Comparison of ENCODE assay signal across 1 cellular context in the genomic region with DNA sequence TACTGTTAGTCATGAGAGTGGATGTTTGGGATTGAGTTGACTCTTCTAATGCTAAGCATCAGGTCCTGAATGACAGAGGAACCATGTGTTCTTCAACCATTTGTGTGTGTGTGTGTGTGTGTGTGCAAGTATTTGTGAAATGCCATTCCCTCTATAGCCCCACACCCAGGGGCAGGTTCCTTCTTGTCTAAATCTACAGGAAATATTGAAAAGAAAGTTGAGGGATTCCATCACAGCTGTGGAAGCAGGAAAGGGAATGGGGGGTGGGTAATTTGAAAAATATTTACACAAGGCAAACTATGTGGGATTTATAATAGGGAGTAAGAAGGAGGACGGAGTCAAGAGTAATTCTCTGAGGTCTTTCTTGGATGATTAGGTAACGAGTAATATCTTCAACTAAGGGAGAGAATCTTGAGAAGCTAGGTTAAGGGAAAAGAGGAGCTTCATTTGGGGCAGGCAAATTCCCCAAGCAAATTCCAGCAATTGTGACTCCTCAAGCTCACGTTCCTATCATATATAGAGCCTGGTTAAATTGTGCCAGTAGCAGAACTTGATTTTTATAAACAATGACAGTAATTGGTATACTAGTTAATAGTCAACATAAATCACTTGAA.
TF ChIP-seq lines count a peak whose summit lies in the region.

No MANE protein-coding gene starts in this region.

TF ChIP-seq in SK-N-SH treated with all-trans-retinoic acid at 6 μM for 48 hours, 23 proteins besides CTCF, POLR2A, EP300 and RAD21 (continued from another document):
- TF ChIP-seq ZNF70 (CRISPR knock-in tag; IDR thresholded peaks at IDR 0.05) (no peak), ZFP3 (CRISPR knock-in tag; IDR thresholded peaks at IDR 0.05) (no peak)
